In genomic region chr3:72143970-72144717, GRCh38 we compare ENCODE assay signal across 1 cellular context.
TF ChIP-seq lines count a peak whose summit lies in the region.

No MANE protein-coding gene starts in this region.

TF ChIP-seq in HepG2, 621 proteins besides CTCF, POLR2A, EP300 and RAD21 (continued from another document):
- TF ChIP-seq, protein P1, sequence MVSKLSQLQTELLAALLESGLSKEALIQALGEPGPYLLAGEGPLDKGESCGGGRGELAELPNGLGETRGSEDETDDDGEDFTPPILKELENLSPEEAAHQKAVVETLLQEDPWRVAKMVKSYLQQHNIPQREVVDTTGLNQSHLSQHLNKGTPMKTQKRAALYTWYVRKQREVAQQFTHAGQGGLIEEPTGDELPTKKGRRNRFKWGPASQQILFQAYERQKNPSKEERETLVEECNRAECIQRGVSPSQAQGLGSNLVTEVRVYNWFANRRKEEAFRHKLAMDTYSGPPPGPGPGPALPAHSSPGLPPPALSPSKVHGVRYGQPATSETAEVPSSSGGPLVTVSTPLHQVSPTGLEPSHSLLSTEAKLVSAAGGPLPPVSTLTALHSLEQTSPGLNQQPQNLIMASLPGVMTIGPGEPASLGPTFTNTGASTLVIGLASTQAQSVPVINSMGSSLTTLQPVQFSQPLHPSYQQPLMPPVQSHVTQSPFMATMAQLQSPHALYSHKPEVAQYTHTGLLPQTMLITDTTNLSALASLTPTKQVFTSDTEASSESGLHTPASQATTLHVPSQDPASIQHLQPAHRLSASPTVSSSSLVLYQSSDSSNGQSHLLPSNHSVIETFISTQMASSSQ (IDR thresholded peaks at IDR 0.05; ENCODE audit: low read depth): peak; percentile 74
- TF ChIP-seq, protein P1 (CRISPR knock-in tag; IDR thresholded peaks at IDR 0.05; ENCODE audit: borderline replicate concordance): 0 out of 2 replicates have a peak, but pooled peaks have one; percentile 29
- TF ChIP-seq CENPX (CRISPR knock-in tag; IDR thresholded peaks at IDR 0.05) (no peak), KLF16 (CRISPR knock-in tag; IDR thresholded peaks at IDR 0.05) (no peak), RCOR2 (CRISPR knock-in tag; IDR thresholded peaks at IDR 0.05) (0 out of 2 replicates have a peak, but pooled peaks have one; percentile 6), PCBP2 (optimal IDR thresholded peaks at IDR 0.05; ENCODE audit: low read depth, low read length, poor library complexity, severe bottlenecking) (peak; percentile 31), ZFX (CRISPR knock-in tag; IDR thresholded peaks at IDR 0.05; ENCODE audit: low read depth) (0 out of 2 replicates have a peak, but pooled peaks have one; percentile 9), MAF1 (CRISPR knock-in tag; IDR thresholded peaks at IDR 0.05; ENCODE audit: borderline replicate concordance) (no peak), ZBTB7B (CRISPR knock-in tag; IDR thresholded peaks at IDR 0.05) (0 out of 2 replicates have a peak, but pooled peaks have one; percentile 38)
- TF ChIP-seq, protein P2, sequence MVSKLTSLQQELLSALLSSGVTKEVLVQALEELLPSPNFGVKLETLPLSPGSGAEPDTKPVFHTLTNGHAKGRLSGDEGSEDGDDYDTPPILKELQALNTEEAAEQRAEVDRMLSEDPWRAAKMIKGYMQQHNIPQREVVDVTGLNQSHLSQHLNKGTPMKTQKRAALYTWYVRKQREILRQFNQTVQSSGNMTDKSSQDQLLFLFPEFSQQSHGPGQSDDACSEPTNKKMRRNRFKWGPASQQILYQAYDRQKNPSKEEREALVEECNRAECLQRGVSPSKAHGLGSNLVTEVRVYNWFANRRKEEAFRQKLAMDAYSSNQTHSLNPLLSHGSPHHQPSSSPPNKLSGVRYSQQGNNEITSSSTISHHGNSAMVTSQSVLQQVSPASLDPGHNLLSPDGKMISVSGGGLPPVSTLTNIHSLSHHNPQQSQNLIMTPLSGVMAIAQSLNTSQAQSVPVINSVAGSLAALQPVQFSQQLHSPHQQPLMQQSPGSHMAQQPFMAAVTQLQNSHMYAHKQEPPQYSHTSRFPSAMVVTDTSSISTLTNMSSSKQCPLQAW (CRISPR knock-in tag; IDR thresholded peaks at IDR 0.05): 0 out of 2 replicates have a peak, but pooled peaks have one; percentile 31
